ENCODE assay signal across 29 cellular contexts in the genomic region with DNA sequence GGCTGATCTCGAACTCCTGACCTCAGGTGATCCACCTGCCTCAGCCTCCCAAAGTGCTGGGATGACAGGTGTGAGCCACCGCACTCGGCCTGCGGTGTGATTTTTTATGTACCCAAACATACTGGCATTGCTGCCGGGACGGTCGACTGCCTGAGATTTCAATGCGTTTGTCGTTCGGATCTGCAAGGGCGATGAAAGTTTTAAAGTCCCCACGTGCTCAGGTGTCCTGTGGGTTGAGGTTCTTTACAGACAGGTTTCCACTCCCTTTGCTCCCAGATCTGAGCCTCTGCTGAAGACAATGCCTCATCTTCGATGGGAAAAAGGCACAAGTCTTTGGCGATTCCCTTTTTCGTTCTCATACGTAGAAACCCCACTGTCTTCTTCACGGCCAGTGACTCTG.
"Had no signal": no experiment of that assay in that cellular context is flagged by ENCODE, and none has a peak within 500 bp of the region (broad histone marks: within the 10 kb centered on the region; RNA-seq: fewer than 3 reads in every experiment).

No MANE protein-coding gene starts in this region.

- H3K36me3 ChIP-seq: left lung, lower lobe of right lung, neural progenitor cell, pancreas, prostate gland, stomach, thyroid gland, transverse colon, upper lobe of right lung had no signal

- H3K4me3 ChIP-seq: left lung, lower lobe of right lung, neural progenitor cell, pancreas, prostate gland, skin epidermis, stomach, testis, thyroid gland, transverse colon, upper lobe of right lung had no signal

- DNase-seq: hippocampal formation; left colon; left lung; lower lobe of right lung; mammary epithelial cell; mesenchymal stem cell; naive B cell; natural killer cell; nephron progenitor cell; pancreas; posterior cingulate gyrus; retina; right cardiac atrium; stimulated activated CD4-positive, alpha-beta T cell treated with anti-CD3 and anti-CD28 coated beads, Interleukin-12 subunit alpha, Interleukin-12 subunit beta, amount 100 ng/mL, for 4 hours; stimulated activated CD4-positive, alpha-beta T cell treated with anti-CD3 and anti-CD28 coated beads, Interleukin-15, amount 100 ng/mL, for 24 hours; stimulated activated CD4-positive, alpha-beta T cell treated with anti-CD3 and anti-CD28 coated beads, Interleukin-2, amount 100 ng/mL, for 24 hours; stimulated activated CD4-positive, alpha-beta T cell treated with anti-CD3 and anti-CD28 coated beads, Interleukin-4, amount 100 ng/mL, for 1 hour; stimulated activated naive B cell treated with anti-CD40 and anti-IgM and Interleukin-4, amounts not matched to agents 10 μg/mL and 1 μg/mL and 100 μg/mL, for 72 hours; stimulated activated naive CD8-positive, alpha-beta T cell treated with anti-CD3 and anti-CD28 coated beads, Interleukin-15, Interleukin-2, amounts not matched to agents 100 U/mL and 50 U/mL, for 24 hours; stomach; testis; thyroid gland; transverse colon; upper lobe of right lung had no signal

- H3K27me3 Mint-ChIP-seq: naive B cell; stimulated activated naive B cell treated with anti-CD40 and anti-IgM and Interleukin-4, amounts not matched to agents 10 μg/mL and 1 μg/mL and 100 μg/mL, for 72 hours had no signal

- ATAC-seq: left colon; left lung; lower lobe of right lung; natural killer cell; pancreas; right cardiac atrium; sciatic nerve; stimulated activated naive B cell treated with anti-CD40 and anti-IgM and Interleukin-4, amounts not matched to agents 10 μg/mL and 1 μg/mL and 100 μg/mL, for 72 hours; stimulated activated naive CD8-positive, alpha-beta T cell treated with anti-CD3 and anti-CD28 coated beads, Interleukin-15, Interleukin-2, amounts not matched to agents 100 U/mL and 50 U/mL, for 24 hours; upper lobe of right lung had no signal

- H3K4me3 Mint-ChIP-seq: mesothelial cell of epicardium; naive B cell; natural killer cell; nephron progenitor cell; neural progenitor cell; stimulated activated naive B cell treated with anti-CD40 and anti-IgM and Interleukin-4, amounts not matched to agents 10 μg/mL and 1 μg/mL and 100 μg/mL, for 72 hours had no signal

- H3K4me2 ChIP-seq: neural progenitor cell had no signal

- H3K27ac ChIP-seq: left lung, lower lobe of right lung, neural progenitor cell, pancreas, prostate gland, skin epidermis, stomach, testis, thyroid gland, transverse colon, upper lobe of right lung had no signal

- H3K4me1 Mint-ChIP-seq: mesothelial cell of epicardium; natural killer cell; neural progenitor cell; stimulated activated naive B cell treated with anti-CD40 and anti-IgM and Interleukin-4, amounts not matched to agents 10 μg/mL and 1 μg/mL and 100 μg/mL, for 72 hours had no signal

- H3K27me3 ChIP-seq: left lung, neural progenitor cell, pancreas, stomach, testis, thyroid gland, transverse colon, upper lobe of right lung had no signal

- H3K4me1 ChIP-seq: left lung, lower lobe of right lung, neural progenitor cell, pancreas, prostate gland, stomach, testis, thyroid gland, transverse colon, upper lobe of right lung had no signal

- H2AFZ ChIP-seq: neural progenitor cell had no signal

- H3K9me3 ChIP-seq: lower lobe of right lung, pancreas, prostate gland, testis, thyroid gland, upper lobe of right lung had no signal

- H3K27ac Mint-ChIP-seq: mesothelial cell of epicardium; naive B cell; natural killer cell; nephron progenitor cell; neural progenitor cell; stimulated activated naive B cell treated with anti-CD40 and anti-IgM and Interleukin-4, amounts not matched to agents 10 μg/mL and 1 μg/mL and 100 μg/mL, for 72 hours had no signal

- H3K36me3 Mint-ChIP-seq: mesothelial cell of epicardium; natural killer cell; neural progenitor cell; stimulated activated naive B cell treated with anti-CD40 and anti-IgM and Interleukin-4, amounts not matched to agents 10 μg/mL and 1 μg/mL and 100 μg/mL, for 72 hours had no signal

- H3K9ac ChIP-seq: neural progenitor cell had no signal
